ENCODE assay signal across 32 cellular contexts in the genomic region with DNA sequence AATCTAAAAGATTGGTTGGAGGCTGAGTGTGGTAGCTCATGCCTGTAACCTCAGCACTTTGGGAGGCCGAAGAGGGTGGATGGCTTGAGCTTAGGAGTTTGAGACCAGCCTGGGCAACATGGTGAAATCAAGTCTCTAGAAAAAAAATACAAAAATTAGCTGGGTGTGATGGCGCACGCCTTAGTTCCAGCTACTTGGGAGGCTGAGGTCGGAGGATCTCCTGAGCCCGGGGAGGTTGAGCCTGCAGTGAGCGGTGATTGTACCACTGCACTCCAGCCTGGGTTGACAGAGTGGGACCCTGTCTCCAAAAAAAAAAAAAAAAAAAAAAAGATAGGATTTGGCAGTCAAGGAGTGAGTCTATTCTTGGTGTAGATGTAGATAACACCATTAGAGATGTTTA. TPM values are rescaled to one million over a fixed set of nuclear protein-coding genes. Genes with fewer than 3 reads are reported as not detected.
"Had no signal": no experiment of that assay in that cellular context is flagged by ENCODE, and none has a peak within 500 bp of the region (broad histone marks: within the 10 kb centered on the region; RNA-seq: fewer than 3 reads in every experiment).

No MANE protein-coding gene starts in this region.

- H3K36me3 ChIP-seq: left ventricle myocardium inferior, ovary, right atrium auricular region, right lobe of liver, suprapubic skin, thoracic aorta, tibial artery, vagina had no signal

- ATAC-seq: naive thymus-derived CD4-positive, alpha-beta T cell; natural killer cell treated with Interleukin-12 subunit alpha and Interleukin-12 subunit beta and Interleukin-15 and Interleukin-18, amount 100 ng/mL, for 72 hours; right lobe of liver; stimulated activated memory B cell treated with anti-CD40 and anti-IgM and Interleukin-4, amounts not matched to agents 10 μg/mL and 1 μg/mL and 100 μg/mL, for 72 hours; stimulated activated naive CD8-positive, alpha-beta T cell treated with anti-CD3 and anti-CD28 coated beads, Interleukin-15, Interleukin-2, amounts not matched to agents 100 U/mL and 50 U/mL, for 24 hours had no signal

- H3K27me3 ChIP-seq: ovary, right atrium auricular region, right lobe of liver, suprapubic skin, tibial artery, vagina had no signal

- H3K27ac Mint-ChIP-seq: immature natural killer cell; naive thymus-derived CD4-positive, alpha-beta T cell; natural killer cell treated with Interleukin-12 subunit alpha and Interleukin-12 subunit beta and Interleukin-15 and Interleukin-18, amount 100 ng/mL, for 72 hours; progenitor cell of endocrine pancreas; stimulated activated memory B cell treated with anti-CD40 and anti-IgM and Interleukin-4, amounts not matched to agents 10 μg/mL and 1 μg/mL and 100 μg/mL, for 72 hours had no signal

- DNase-seq: hypothalamus; immature natural killer cell; left ventricle myocardium inferior; mesendoderm; midbrain; mucosa of descending colon; naive thymus-derived CD4-positive, alpha-beta T cell; ovary; right lobe of liver; stimulated activated CD4-positive, alpha-beta T cell treated with anti-CD3 and anti-CD28 coated beads, Interleukin-1b, Interleukin-23, amount 100 ng/mL, for 48 hours; stimulated activated CD4-positive, alpha-beta T cell treated with anti-CD3 and anti-CD28 coated beads, Interleukin-2, amount 100 ng/mL, for 48 hours; stimulated activated CD4-positive, alpha-beta T cell treated with anti-CD3 and anti-CD28 coated beads, Interleukin-4, amount 100 ng/mL, for 4 hours; stimulated activated naive CD8-positive, alpha-beta T cell treated with anti-CD3 and anti-CD28 coated beads, Interleukin-15, Interleukin-2, amounts not matched to agents 100 U/mL and 50 U/mL, for 24 hours; tibial artery; trophoblast cell had no signal

- H3K4me1 Mint-ChIP-seq: immature natural killer cell had no signal

- H3K4me1 ChIP-seq: right atrium auricular region, suprapubic skin, vagina had no signal

- H3K36me3 Mint-ChIP-seq: immature natural killer cell; naive thymus-derived CD4-positive, alpha-beta T cell; natural killer cell treated with Interleukin-12 subunit alpha and Interleukin-12 subunit beta and Interleukin-15 and Interleukin-18, amount 100 ng/mL, for 72 hours; stimulated activated memory B cell treated with anti-CD40 and anti-IgM and Interleukin-4, amounts not matched to agents 10 μg/mL and 1 μg/mL and 100 μg/mL, for 72 hours had no signal

- H3K4me3 ChIP-seq: left ventricle myocardium inferior, lung, mucosa of descending colon, ovary, right atrium auricular region, right lobe of liver, smooth muscle cell, suprapubic skin, thoracic aorta, tibial artery, vagina had no signal

- H3K27ac ChIP-seq: left ventricle myocardium inferior, ovary, right atrium auricular region, right lobe of liver, suprapubic skin, thoracic aorta, tibial artery, vagina had no signal

- H3K27me3 Mint-ChIP-seq: natural killer cell treated with Interleukin-12 subunit alpha and Interleukin-12 subunit beta and Interleukin-15 and Interleukin-18, amount 100 ng/mL, for 72 hours; progenitor cell of endocrine pancreas; stimulated activated memory B cell treated with anti-CD40 and anti-IgM and Interleukin-4, amounts not matched to agents 10 μg/mL and 1 μg/mL and 100 μg/mL, for 72 hours had no signal

- H3K4me3 Mint-ChIP-seq: immature natural killer cell; naive thymus-derived CD4-positive, alpha-beta T cell; natural killer cell treated with Interleukin-12 subunit alpha and Interleukin-12 subunit beta and Interleukin-15 and Interleukin-18, amount 100 ng/mL, for 72 hours; stimulated activated memory B cell treated with anti-CD40 and anti-IgM and Interleukin-4, amounts not matched to agents 10 μg/mL and 1 μg/mL and 100 μg/mL, for 72 hours had no signal

- H3K9me3 Mint-ChIP-seq: immature natural killer cell; natural killer cell treated with Interleukin-12 subunit alpha and Interleukin-12 subunit beta and Interleukin-15 and Interleukin-18, amount 100 ng/mL, for 72 hours; stimulated activated memory B cell treated with anti-CD40 and anti-IgM and Interleukin-4, amounts not matched to agents 10 μg/mL and 1 μg/mL and 100 μg/mL, for 72 hours had no signal

- H3K9me3 ChIP-seq: left ventricle myocardium inferior, mucosa of descending colon, ovary, right atrium auricular region, right lobe of liver, suprapubic skin, thoracic aorta, tibial artery, vagina had no signal

RNA-seq across cellular contexts. Expression of a gene that starts 10.6 kb away (rescaled TPM):
- total RNA-seq: mucosa of descending colon; naive thymus-derived CD4-positive, alpha-beta T cell; natural killer cell treated with Interleukin-12 subunit alpha and Interleukin-12 subunit beta and Interleukin-15 and Interleukin-18, amount 100 ng/mL, for 72 hours; omental fat pad; pulmonary artery endothelial cell; right atrium auricular region; right lobe of liver; subcutaneous adipose tissue; thoracic aorta; vagina had no signal

RNA-seq across cellular contexts. Expression of a gene that starts 14.0 kb away (rescaled TPM):
- total RNA-seq: kidney epithelial cell; myocyte; natural killer cell treated with Interleukin-12 subunit alpha and Interleukin-12 subunit beta and Interleukin-15 and Interleukin-18, amount 100 ng/mL, for 72 hours; progenitor cell of endocrine pancreas; pulmonary artery endothelial cell; renal cortical epithelial cell; smooth muscle cell had no signal

RNA-seq across cellular contexts. Expression of a gene that starts 41.4 kb away (rescaled TPM):
- total RNA-seq: kidney epithelial cell; left ventricle myocardium inferior; lower leg skin; lung; myocyte; naive thymus-derived CD4-positive, alpha-beta T cell; natural killer cell treated with Interleukin-12 subunit alpha and Interleukin-12 subunit beta and Interleukin-15 and Interleukin-18, amount 100 ng/mL, for 72 hours; omental fat pad; ovary; progenitor cell of endocrine pancreas; pulmonary artery endothelial cell; renal cortical epithelial cell; right atrium auricular region; right lobe of liver; skeletal muscle tissue; smooth muscle cell; subcutaneous adipose tissue; suprapubic skin; thoracic aorta had no signal
